Comparison of ENCODE assay signal across 7 cellular contexts in the genomic region with DNA sequence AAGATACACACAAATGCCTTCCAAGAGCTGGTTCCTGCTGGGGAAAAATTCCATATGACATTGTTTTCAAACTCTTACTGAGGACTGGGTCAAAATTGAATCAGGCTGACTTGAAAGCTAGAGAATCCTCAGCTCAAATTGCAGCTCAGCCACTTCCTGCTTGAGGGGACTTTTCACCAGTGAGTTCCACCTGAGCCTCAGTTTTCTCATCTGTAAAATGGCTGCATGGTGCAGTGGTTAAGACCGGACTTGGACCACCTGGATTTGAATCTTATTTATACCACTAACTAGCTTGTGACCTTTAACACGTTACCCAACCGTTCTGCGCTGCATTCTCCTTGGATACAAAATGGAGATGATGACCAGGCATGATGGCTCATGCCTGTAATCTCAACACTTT.
"Had no signal": no experiment of that assay in that cellular context is flagged by ENCODE, and none has a peak within 500 bp of the region (broad histone marks: within the 10 kb centered on the region; RNA-seq: fewer than 3 reads in every experiment).

No MANE protein-coding gene starts in this region.

- H3K4me3 ChIP-seq: GM23338, HAP-1 had no signal

- H2AFZ ChIP-seq: GM23338 had no signal

- ATAC-seq: GM23338, HCT116 had no signal

- FAIRE-seq: HTR-8/SVneo had no signal

- DNase-seq: H7, HFFc6, KG1 had no signal

- H3K9me3 ChIP-seq: HAP-1 had no signal

- H3K36me3 ChIP-seq: HAP-1 had no signal
